9 cellular contexts compared by ENCODE assay signal in the genomic region with DNA sequence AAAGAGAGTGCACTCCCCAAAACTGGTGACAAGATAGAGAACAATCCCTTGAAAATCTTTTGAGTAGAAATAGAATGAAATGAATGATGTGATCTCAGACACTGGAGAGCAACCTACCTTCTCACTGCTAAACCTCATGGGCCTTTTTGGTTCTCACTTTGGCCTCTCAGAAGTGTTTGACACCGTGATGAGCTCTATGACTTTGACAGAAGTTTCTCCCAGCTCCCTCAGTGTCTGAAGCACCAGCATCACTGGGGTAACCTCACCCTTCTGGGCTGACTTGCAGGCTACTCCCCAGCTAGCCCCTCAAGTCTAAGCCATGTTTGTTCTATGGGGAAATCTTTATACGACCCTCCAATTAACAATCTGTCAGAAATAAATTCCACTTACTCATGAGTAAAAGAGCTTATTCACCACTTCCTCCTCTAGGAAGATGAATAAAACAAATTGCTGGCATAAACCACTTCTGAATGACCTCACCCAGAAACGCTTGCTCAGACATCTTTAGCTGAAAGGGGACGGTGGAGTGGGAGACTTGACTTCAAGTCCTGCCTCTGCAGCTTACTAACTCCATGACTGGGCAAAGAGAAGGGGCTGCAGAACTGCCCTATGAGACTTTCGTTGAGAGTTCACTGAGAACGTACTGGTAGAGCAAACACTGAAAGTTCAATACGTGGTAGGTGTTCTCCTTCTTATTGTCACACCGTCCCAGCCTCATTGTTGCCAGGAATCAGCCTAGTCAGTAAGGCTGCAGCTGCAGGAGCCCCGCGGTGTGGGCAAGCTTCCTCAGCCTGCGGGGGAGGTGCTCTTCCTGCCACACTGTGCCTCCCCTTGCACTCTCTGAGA. TPM values are rescaled to one million over a fixed set of nuclear protein-coding genes. Genes with fewer than 3 reads are reported as not detected.
DNase-seq lines count a peak whose midpoint lies in the region; ATAC-seq and TF ChIP-seq lines count a peak whose summit lies in the region.
"Had no signal": no experiment of that assay in that cellular context is flagged by ENCODE, and none has a peak within 500 bp of the region (broad histone marks: within the 10 kb centered on the region; RNA-seq: fewer than 3 reads in every experiment).

No MANE protein-coding gene starts in this region.

- H3K27me3 ChIP-seq in lung (ENCODE audit: control insufficient read depth, insufficient read depth) (no peaks in the 10 kb centered on the region), gastrocnemius medialis (no peaks in the 10 kb centered on the region)

- no peak overlapping the region for H3K27ac Mint-ChIP-seq in Calu3 (ENCODE audit: unreplicated experiment)

- intact Hi-C loops in gastrocnemius medialis (cut with DNase I; ENCODE audit: low total_unique reads) (no loop called here), Calu3 (cut with micrococcal nuclease; ENCODE audit: unreplicated experiment) (no loop called here)

- no peaks in the 10 kb centered on the region for H3K4me1 ChIP-seq in lung (ENCODE audit: control insufficient read depth in 2 of 2, insufficient read depth in 2 of 2, low read length in 2 of 2)
- H3K4me1 ChIP-seq in gastrocnemius medialis, result no peaks in the 10 kb centered on the region

- WGBS in lung, 2 donors, result 21 to 25% methylated on average over 11 of the region's 11 CpGs

- H3K4me3 Mint-ChIP-seq in Calu3 (ENCODE audit: low read depth, unreplicated experiment), result no peak overlapping the region

- H3K9me3 ChIP-seq in lung (ENCODE audit: control insufficient read depth in 2 of 2, insufficient read depth in 1 of 2, low read length in 1 of 2) (peaks cover 0 to 2% of the 10 kb centered on the region in 2 donors), gastrocnemius medialis (no peaks in the 10 kb centered on the region)

- TF ChIP-seq CTCF in lung (IDR thresholded peaks at IDR 0.05; ENCODE audit: control extremely low read depth, extremely low read depth) (no peak), gastrocnemius medialis (IDR thresholded peaks at IDR 0.05 in 4 of 5, conservative IDR thresholded peaks at IDR 0.05 in 1 of 5) (no peak), Calu3 (IDR thresholded peaks at IDR 0.05; ENCODE audit: unreplicated experiment) (no peak)

- H3K27me3 Mint-ChIP-seq in Calu3 (ENCODE audit: unreplicated experiment), result peaks cover 9% of the 10 kb centered on the region

- peaks cover 2% of the 10 kb centered on the region for H3K9me3 Mint-ChIP-seq in Calu3 (ENCODE audit: low read depth, unreplicated experiment)

- no peaks in the 10 kb centered on the region for H3K36me3 Mint-ChIP-seq in Calu3 (ENCODE audit: insufficient read depth, unreplicated experiment)

- H3K4me3 ChIP-seq in lung, result no peak overlapping the region
- H3K4me3 ChIP-seq in gastrocnemius medialis, result no peak overlapping the region

- ATAC-seq in lung (ENCODE audit: insufficient read depth, low FRiP score), result peak; percentile 28
- no peak for ATAC-seq in gastrocnemius medialis
- no peak for ATAC-seq in GM21737 (IDR thresholded peaks at IDR 0.05; ENCODE audit: unreplicated experiment)

- no peaks in the 10 kb centered on the region for H3K36me3 ChIP-seq in lung (ENCODE audit: control insufficient read depth in 2 of 2, insufficient read depth in 2 of 2, low read length in 2 of 2)
- no peaks in the 10 kb centered on the region for H3K36me3 ChIP-seq in gastrocnemius medialis

- BruUV-seq in Calu3 (replicated peaks; lab: Mats Ljungman, UMichigan), result no TSS peak

- peak; percentile 18 for DNase-seq in AG08396 (ENCODE audit: low spot score)
- DNase-seq in HT1080 (ENCODE audit: low read depth), result peak; percentile 83
- peak; percentile 61 for DNase-seq in activated CD8-positive, alpha-beta memory T cell treated with anti-CD3 and anti-CD28 coated beads for 24 hours
- DNase-seq in lung (ENCODE audit: low spot score), result no peak
- no peak for DNase-seq in NCI-H1092 treated with DMSO at 0.1 percent for 48 hours (lab: John Stamatoyannopoulos, UW)
- no peak for DNase-seq in gastrocnemius medialis
- DNase-seq in Calu3, result no peak
- DNase-seq: cerebellar nuclear complex had no signal

- H3K4me1 Mint-ChIP-seq in Calu3 (ENCODE audit: low read depth, unreplicated experiment), result no peaks in the 10 kb centered on the region

- CTCF ChIA-PET in Calu3 (lab: Charles Lee), result interaction anchor here (0.7 kb wide), 1 partner anchor 745 kb away, joined by 7 read pairs; no protein-coding TSS in a partner anchor

- in situ Hi-C loops in gastrocnemius medialis (cut with MboI; ENCODE audit: low sequenced_read_pairs in 4 of 4), result no loop called here

- no peak overlapping the region for H3K27ac ChIP-seq in lung (ENCODE audit: low read depth in 1 of 2, low read length in 1 of 2)
- H3K27ac ChIP-seq in gastrocnemius medialis, result no peak overlapping the region

- no peak for TF ChIP-seq POLR2A in gastrocnemius medialis (IDR thresholded peaks at IDR 0.05)

RNA-seq across cellular contexts. Expression of a gene that starts 46.5 kb away (rescaled TPM):
- total RNA-seq in HT1080 (2014; rRNA removed; shearing (Covaris generic)), result 2.5 and 3.5 TPM in 2 replicates
- 6.8 and 7.7 TPM in 2 replicates for polyA plus RNA-seq in HT1080 (2015; cell fraction: cytosol; rRNA removed)
- polyA plus RNA-seq in HT1080 (2015; cell fraction: nucleus; rRNA removed), result 9.0 and 15.3 TPM in 2 replicates
- total RNA-seq in lung, result 10 to 100 TPM in 1 of 2 donors, 1 to 10 TPM in 1; 5.3 to 20.9 TPM
- 1 to 10 TPM; 1.2 to 1.7 TPM for polyA plus RNA-seq in lung
- 1 to 10 TPM in 1 of 4 donors, under 1 TPM in 3; 0.17 to 2.5 (median 0.67) TPM for total RNA-seq in gastrocnemius medialis
- not detected in 2 replicates for total RNA-seq in Calu3 (2022)

Comparison
In these comparisons a context has a peak if more than half of its experiments do, and no peak if none do; other contexts are left out.
1. DNase-seq: peak in AG08396 (single experiment), HT1080 (single experiment) and activated CD8-positive, alpha-beta memory T cell treated with anti-CD3 and anti-CD28 coated beads for 24 hours (single experiment); none in lung (single experiment), NCI-H1092 treated with DMSO at 0.1 percent for 48 hours (single experiment), gastrocnemius medialis (0 of 2) and Calu3 (single experiment).